In the genomic region with DNA sequence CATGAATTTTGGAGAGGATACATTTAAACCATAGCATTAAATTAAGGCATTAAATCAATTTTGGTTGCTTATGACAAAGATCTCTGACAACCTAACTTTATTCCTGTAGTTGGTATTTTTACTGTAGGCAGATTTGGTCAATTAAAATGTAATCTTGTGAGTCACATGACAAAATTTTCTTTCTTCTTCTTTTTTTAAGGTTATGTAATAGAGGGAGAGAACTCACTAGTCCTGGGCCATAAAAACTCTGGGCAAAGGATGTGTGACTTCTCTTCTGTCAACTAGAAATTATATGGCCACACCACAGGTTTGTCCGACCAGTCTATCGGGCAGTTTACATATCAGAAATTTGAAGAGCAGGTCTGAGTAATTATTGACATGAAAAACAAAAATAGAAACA, we compare ENCODE assay signal across 39 cellular contexts.
"Had no signal": no experiment of that assay in that cellular context is flagged by ENCODE, and none has a peak within 500 bp of the region (broad histone marks: within the 10 kb centered on the region; RNA-seq: fewer than 3 reads in every experiment).

No MANE protein-coding gene starts in this region.

- H3K36me3 ChIP-seq: adrenal gland, ascending aorta, brain microvascular endothelial cell, breast epithelium, cardiac muscle cell had no signal

- H3K27me3 ChIP-seq: adrenal gland, ascending aorta, body of pancreas, brain microvascular endothelial cell, breast epithelium, cardiac muscle cell had no signal

- FAIRE-seq: astrocyte, bronchial epithelial cell had no signal

- ATAC-seq: activated naive CD4-positive, alpha-beta T cell treated with anti-CD3 and anti-CD28 coated beads, Interleukin-2, amount 50 U/mL, for 72 hours; activated naive CD8-positive, alpha-beta T cell treated with anti-CD3 and anti-CD28 coated beads, Interleukin-2, amount 50 U/mL, for 24 hours; activated T-cell treated with anti-CD3 and anti-CD28 coated beads, Interleukin-2, amount 50 U/mL, for 4 hours; activated T-helper 17 cell treated with anti-CD3 and anti-CD28 coated beads, Interleukin-2, amount 50 U/mL, for 72 hours; body of pancreas had no signal

- H3K4me1 ChIP-seq: adrenal gland, body of pancreas, breast epithelium had no signal

- H3K4me1 Mint-ChIP-seq: activated naive CD4-positive, alpha-beta T cell treated with anti-CD3 and anti-CD28 coated beads, Interleukin-2, amount 10 ng/mL, durations not matched to agents 7 days and 5 days; activated naive CD4-positive, alpha-beta T cell treated with anti-CD3 and anti-CD28 coated beads, Interleukin-2, amount 50 U/mL, for 24 hours; activated naive CD8-positive, alpha-beta T cell treated with anti-CD3 and anti-CD28 coated beads for 36 hours; activated naive CD8-positive, alpha-beta T cell treated with anti-CD3 and anti-CD28 coated beads, Interleukin-2, amount 10 ng/mL, durations not matched to agents 7 days and 5 days; activated naive CD8-positive, alpha-beta T cell treated with anti-CD3 and anti-CD28 coated beads, Interleukin-2, amount 50 U/mL, for 24 hours; activated T-helper 17 cell treated with anti-CD3 and anti-CD28 coated beads, Interleukin-2, amount 50 U/mL, for 72 hours; central memory CD8-positive, alpha-beta T cell had no signal

- H3K9me3 Mint-ChIP-seq: activated naive CD4-positive, alpha-beta T cell treated with anti-CD3 and anti-CD28 coated beads, Interleukin-2, amount 50 U/mL, for 24 hours; activated naive CD4-positive, alpha-beta T cell treated with anti-CD3 and anti-CD28 coated beads, Interleukin-2, amount 50 U/mL, for 72 hours; activated naive CD8-positive, alpha-beta T cell treated with anti-CD3 and anti-CD28 coated beads, Interleukin-2, amount 50 U/mL, for 24 hours; activated T-cell treated with anti-CD3 and anti-CD28 coated beads, Interleukin-2, amount 50 U/mL, for 24 hours; activated T-cell treated with anti-CD3 and anti-CD28 coated beads, Interleukin-2, amount 50 U/mL, for 4 hours; activated T-helper 1 cell treated with anti-CD3 and anti-CD28 coated beads, Interleukin-12 subunit alpha, Interleukin-12 subunit beta, Interleukin-2, Interleukin-4 antibody, amounts not matched to agents 30 ng/mL and 10 ng/mL and 1 ng/mL, durations not matched to agents 14 hours and 24 hours and 36 hours; activated T-helper 17 cell treated with anti-CD3 and anti-CD28 coated beads, Interleukin-2, amount 50 U/mL, for 72 hours; activated T-helper 2 cell treated with anti-CD3 and anti-CD28 coated beads, Interferon-gamma antibody, Interleukin-2, Interleukin-4, amounts not matched to agents 10 μg/mL and 5 μg/mL and 100 μg/mL, durations not matched to agents 14 hours and 24 hours and 36 hours; brain; central memory CD8-positive, alpha-beta T cell had no signal

- H3K4me3 ChIP-seq: adrenal gland, ascending aorta, body of pancreas, breast epithelium, cardiac muscle cell had no signal

- H3K27ac ChIP-seq: adrenal gland, ascending aorta, body of pancreas, brain microvascular endothelial cell, breast epithelium had no signal

- H3K27me3 Mint-ChIP-seq: activated naive CD4-positive, alpha-beta T cell treated with anti-CD3 and anti-CD28 coated beads, Interleukin-2, amount 10 ng/mL, durations not matched to agents 7 days and 5 days; activated naive CD4-positive, alpha-beta T cell treated with anti-CD3 and anti-CD28 coated beads, Interleukin-2, amount 50 U/mL, for 24 hours; activated naive CD8-positive, alpha-beta T cell treated with anti-CD3 and anti-CD28 coated beads, Interleukin-2, amount 10 ng/mL, durations not matched to agents 7 days and 5 days; brain had no signal

- H3K36me3 Mint-ChIP-seq: activated naive CD4-positive, alpha-beta T cell treated with anti-CD3 and anti-CD28 coated beads, Interleukin-2, amount 10 ng/mL, durations not matched to agents 7 days and 5 days; activated naive CD4-positive, alpha-beta T cell treated with anti-CD3 and anti-CD28 coated beads, Interleukin-2, amount 50 U/mL, for 24 hours; activated naive CD4-positive, alpha-beta T cell treated with anti-CD3 and anti-CD28 coated beads, Interleukin-2, amount 50 U/mL, for 72 hours; activated naive CD8-positive, alpha-beta T cell; activated naive CD8-positive, alpha-beta T cell treated with anti-CD3 and anti-CD28 coated beads for 36 hours; activated naive CD8-positive, alpha-beta T cell treated with anti-CD3 and anti-CD28 coated beads, Interleukin-2, amount 10 ng/mL, durations not matched to agents 7 days and 5 days; brain had no signal

- H3K4me3 Mint-ChIP-seq: activated naive CD4-positive, alpha-beta T cell treated with anti-CD3 and anti-CD28 coated beads for 36 hours; activated naive CD4-positive, alpha-beta T cell treated with anti-CD3 and anti-CD28 coated beads, Interleukin-2, amount 10 ng/mL, durations not matched to agents 7 days and 5 days; activated naive CD4-positive, alpha-beta T cell treated with anti-CD3 and anti-CD28 coated beads, Interleukin-2, amount 50 U/mL, for 24 hours; activated naive CD8-positive, alpha-beta T cell; activated naive CD8-positive, alpha-beta T cell treated with anti-CD3 and anti-CD28 coated beads for 36 hours; activated naive CD8-positive, alpha-beta T cell treated with anti-CD3 and anti-CD28 coated beads, Interleukin-2, amount 10 ng/mL, durations not matched to agents 7 days and 5 days; activated naive CD8-positive, alpha-beta T cell treated with anti-CD3 and anti-CD28 coated beads, Interleukin-2, amount 50 U/mL, for 24 hours; activated T-cell treated with anti-CD3 and anti-CD28 coated beads, Interleukin-2, amount 50 U/mL, for 24 hours; activated T-cell treated with anti-CD3 and anti-CD28 coated beads, Interleukin-2, amount 50 U/mL, for 4 hours; activated T-helper 1 cell treated with anti-CD3 and anti-CD28 coated beads, Interleukin-12 subunit alpha, Interleukin-12 subunit beta, Interleukin-2, Interleukin-4 antibody, amounts not matched to agents 30 ng/mL and 10 ng/mL and 1 ng/mL, durations not matched to agents 14 hours and 24 hours and 36 hours; activated T-helper 17 cell treated with anti-CD3 and anti-CD28 coated beads, Interleukin-2, amount 50 U/mL, for 72 hours; brain; central memory CD8-positive, alpha-beta T cell had no signal

- H3K9me3 ChIP-seq: adrenal gland, ascending aorta, body of pancreas, breast epithelium had no signal

- H3K27ac Mint-ChIP-seq: activated naive CD4-positive, alpha-beta T cell treated with anti-CD3 and anti-CD28 coated beads for 36 hours; activated naive CD4-positive, alpha-beta T cell treated with anti-CD3 and anti-CD28 coated beads, Interleukin-2, amount 10 ng/mL, durations not matched to agents 7 days and 5 days; activated naive CD4-positive, alpha-beta T cell treated with anti-CD3 and anti-CD28 coated beads, Interleukin-2, amount 50 U/mL, for 24 hours; activated naive CD4-positive, alpha-beta T cell treated with anti-CD3 and anti-CD28 coated beads, Interleukin-2, amount 50 U/mL, for 72 hours; activated naive CD8-positive, alpha-beta T cell; activated naive CD8-positive, alpha-beta T cell treated with anti-CD3 and anti-CD28 coated beads for 36 hours; activated naive CD8-positive, alpha-beta T cell treated with anti-CD3 and anti-CD28 coated beads, Interleukin-2, amount 10 ng/mL, durations not matched to agents 7 days and 5 days; activated naive CD8-positive, alpha-beta T cell treated with anti-CD3 and anti-CD28 coated beads, Interleukin-2, amount 50 U/mL, for 24 hours; activated T-cell treated with anti-CD3 and anti-CD28 coated beads, Interleukin-2, amount 50 U/mL, for 24 hours; activated T-helper 1 cell treated with anti-CD3 and anti-CD28 coated beads, Interleukin-12 subunit alpha, Interleukin-12 subunit beta, Interleukin-2, Interleukin-4 antibody, amounts not matched to agents 30 ng/mL and 10 ng/mL and 1 ng/mL, durations not matched to agents 14 hours and 24 hours and 36 hours; activated T-helper 17 cell treated with anti-CD3 and anti-CD28 coated beads, Interleukin-2, amount 50 U/mL, for 72 hours; activated T-helper 2 cell treated with anti-CD3 and anti-CD28 coated beads, Interferon-gamma antibody, Interleukin-2, Interleukin-4, amounts not matched to agents 10 μg/mL and 5 μg/mL and 100 μg/mL, durations not matched to agents 14 hours and 24 hours and 36 hours had no signal

- DNase-seq: activated effector memory CD4-positive, alpha-beta T cell treated with anti-CD3 and anti-CD28 coated beads, Interleukin-2, amount 50 U/mL, for 16 hours; activated effector memory CD4-positive, alpha-beta T cell treated with Interleukin-2 at 50 U/mL for 16 hours; activated gamma-delta T cell; activated gamma-delta T cell treated with Interleukin-2 at 50 U/mL for 16 hours; activated naive CD4-positive, alpha-beta T cell; activated naive CD4-positive, alpha-beta T cell treated with anti-CD3 and anti-CD28 coated beads for 36 hours; activated naive CD4-positive, alpha-beta T cell treated with anti-CD3 and anti-CD28 coated beads, Interleukin-2, amount 10 ng/mL, durations not matched to agents 7 days and 5 days; activated naive CD4-positive, alpha-beta T cell treated with anti-CD3 and anti-CD28 coated beads, Interleukin-2, amount 50 U/mL, for 16 hours; activated naive CD4-positive, alpha-beta T cell treated with Interleukin-2 at 50 U/mL for 16 hours; activated naive CD8-positive, alpha-beta T cell treated with anti-CD3 and anti-CD28 coated beads for 36 hours; activated naive CD8-positive, alpha-beta T cell treated with anti-CD3 and anti-CD28 coated beads, Interleukin-2, amount 10 ng/mL, durations not matched to agents 7 days and 5 days; activated naive CD8-positive, alpha-beta T cell treated with anti-CD3 and anti-CD28 coated beads, Interleukin-2, amount 50 U/mL, for 24 hours; activated T-cell treated with anti-CD3 and anti-CD28 coated beads, Interleukin-2, amount 50 U/mL, for 1 hour; activated T-cell treated with anti-CD3 and anti-CD28 coated beads, Interleukin-2, amount 50 U/mL, for 24 hours; activated T-cell treated with anti-CD3 and anti-CD28 coated beads, Interleukin-2, amount 50 U/mL, for 4 hours; activated T-cell treated with anti-CD3 and anti-CD28 coated beads, Interleukin-2, amount 50 U/mL, for 48 hours; adrenal gland; amniotic stem cell; amygdala; anterior cingulate cortex; aorta; body of pancreas; brain microvascular endothelial cell; caudate nucleus; central memory CD4-positive, alpha-beta T cell; cerebellar nuclear complex had no signal
